ENCODE assay signal across 25 cellular contexts in the genomic region with DNA sequence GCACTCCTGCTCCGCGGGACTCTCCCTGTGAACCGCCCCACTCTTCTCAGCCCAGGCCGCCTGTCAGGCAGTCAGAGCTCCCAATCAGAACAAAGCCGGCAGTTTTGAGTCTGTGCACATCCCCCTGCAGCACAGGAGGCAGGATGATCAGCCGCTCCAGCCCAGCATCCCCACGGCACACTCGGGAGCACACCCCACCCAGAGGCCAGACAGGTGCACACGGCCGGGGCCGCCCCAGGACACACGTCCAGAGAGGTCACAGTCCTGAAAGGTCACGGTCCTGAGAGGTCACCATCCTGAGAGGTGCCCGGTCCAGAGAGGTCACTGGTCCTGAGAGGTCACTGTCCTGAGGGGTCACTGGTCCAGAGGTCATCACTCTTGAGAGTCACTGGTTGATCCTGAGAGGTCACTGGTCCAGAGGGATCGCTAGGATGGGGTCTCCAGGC. TPM values are rescaled to one million over a fixed set of nuclear protein-coding genes. Genes with fewer than 3 reads are reported as not detected.
DNase-seq lines count a peak whose midpoint lies in the region; ATAC-seq and TF ChIP-seq lines count a peak whose summit lies in the region.
"Had no signal": no experiment of that assay in that cellular context is flagged by ENCODE, and none has a peak within 500 bp of the region (broad histone marks: within the 10 kb centered on the region; RNA-seq: fewer than 3 reads in every experiment).

No MANE protein-coding gene starts in this region.

- no peak overlapping the region for H3K4me3 Mint-ChIP-seq in HFFc6
- H3K4me3 Mint-ChIP-seq: activated CD4-positive, alpha-beta T cell treated with anti-CD3 and anti-CD28 coated beads for 36 hours; dendritic cell treated with granulocyte-macrophage colony-stimulating factor and Interleukin-4, amounts not matched to agents 40 ng/mL and 50 ng/mL, for 4 days had no signal

- peak; percentile 38 for DNase-seq in activated CD8-positive, alpha-beta memory T cell treated with anti-CD3 and anti-CD28 coated beads, Interleukin-2, amount 50 U/mL, for 48 hours
- no peak for DNase-seq in activated CD8-positive, alpha-beta memory T cell treated with anti-CD3 and anti-CD28 coated beads, Interleukin-2, amount 50 U/mL, for 4 hours
- DNase-seq in NB4 (ENCODE audit: low read depth) (peak; percentile 0), islet precursor cell (peak; percentile 41), HFFc6 (no peak)
- DNase-seq in stimulated activated CD8-positive, alpha-beta memory T cell treated with anti-CD3 and anti-CD28 coated beads, Interleukin-4, amount 100 ng/mL, for 48 hours = peak; percentile 10
- DNase-seq: activated CD4-positive, alpha-beta T cell treated with anti-CD3 and anti-CD28 coated beads for 36 hours; Caco-2; DND-41; GM23248; mammary epithelial cell; NCI-H1092; NCI-H1930; NCI-H345; occipital lobe; OCI-M1; retina; SIG-M5; trophoblast cell had no signal

- H3K4me3 ChIP-seq in NB4 (ENCODE audit: low read depth, low read length) = no peak overlapping the region
- H3K4me3 ChIP-seq: breast epithelium, GM23248, stomach had no signal

- no peaks in the 10 kb centered on the region for H3K36me3 Mint-ChIP-seq in HFFc6 (ENCODE audit: low read depth)

- H3K9me3 Mint-ChIP-seq in HFFc6 = no peaks in the 10 kb centered on the region
- H3K9me3 Mint-ChIP-seq: dendritic cell treated with granulocyte-macrophage colony-stimulating factor and Interleukin-4, amounts not matched to agents 40 ng/mL and 50 ng/mL, for 4 days had no signal

- no peaks in the 10 kb centered on the region for H3K4me1 Mint-ChIP-seq in HFFc6 (ENCODE audit: low read depth)
- H3K4me1 Mint-ChIP-seq: activated CD4-positive, alpha-beta T cell treated with anti-CD3 and anti-CD28 coated beads for 36 hours had no signal

- H3K27me3 Mint-ChIP-seq in HFFc6 (ENCODE audit: insufficient read depth) = peaks cover 16% of the 10 kb centered on the region
- H3K27me3 Mint-ChIP-seq: activated CD4-positive, alpha-beta T cell treated with anti-CD3 and anti-CD28 coated beads for 36 hours had no signal

- no peak for ATAC-seq in GM19328 (IDR thresholded peaks at IDR 0.05; ENCODE audit: unreplicated experiment)
- ATAC-seq in GM18870 (IDR thresholded peaks at IDR 0.05; ENCODE audit: unreplicated experiment) = no peak
- ATAC-seq: activated CD4-positive, alpha-beta T cell treated with anti-CD3 and anti-CD28 coated beads for 36 hours had no signal

- TF ChIP-seq CTCF in NB4 (IDR thresholded peaks at IDR 0.05; ENCODE audit: low read depth, low read length) (no peak), HFFc6 (IDR thresholded peaks at IDR 0.05) (no peak)

- TF ChIP-seq POLR2A in NB4 (IDR thresholded peaks at IDR 0.05; ENCODE audit: extremely low read depth, insufficient read length) = no peak

- H3K27ac Mint-ChIP-seq in HFFc6 = no peak overlapping the region
- H3K27ac Mint-ChIP-seq: activated CD4-positive, alpha-beta T cell treated with anti-CD3 and anti-CD28 coated beads for 36 hours; dendritic cell treated with granulocyte-macrophage colony-stimulating factor and Interleukin-4, amounts not matched to agents 40 ng/mL and 50 ng/mL, for 4 days had no signal

RNA-seq across cellular contexts. Expression of a gene that starts 8.4 kb away (rescaled TPM):
- total RNA-seq in HFFc6 (2021; fragmentation: NEBNext Ultra II Directional; extraction: Animal tissue kit (Norgen Biotek cat#: 25700)) = under 1 TPM; 0.19 to 0.43 (median 0.30) TPM
- total RNA-seq: GM23248, LHCN-M2 had no signal

Comparison
In these comparisons a context has a peak if more than half of its experiments do, and no peak if none do; other contexts are left out.
1. DNase-seq: peak in activated CD8-positive, alpha-beta memory T cell treated with anti-CD3 and anti-CD28 coated beads, Interleukin-2, amount 50 U/mL, for 48 hours (single experiment), NB4 (single experiment), islet precursor cell (single experiment) and stimulated activated CD8-positive, alpha-beta memory T cell treated with anti-CD3 and anti-CD28 coated beads, Interleukin-4, amount 100 ng/mL, for 48 hours (single experiment); none in activated CD8-positive, alpha-beta memory T cell treated with anti-CD3 and anti-CD28 coated beads, Interleukin-2, amount 50 U/mL, for 4 hours (single experiment) and HFFc6 (single experiment).